Comparison of ENCODE assay signal across 15 cellular contexts in genomic region chr10:128036746-128037542, GRCh38.
DNase-seq lines count a peak whose midpoint lies in the region; ATAC-seq, FAIRE-seq and TF ChIP-seq lines count a peak whose summit lies in the region.
"Had no signal": no experiment of that assay in that cellular context is flagged by ENCODE, and none has a peak within 500 bp of the region (broad histone marks: within the 10 kb centered on the region; RNA-seq: fewer than 3 reads in every experiment).

No MANE protein-coding gene starts in this region.

- ATAC-seq in HepG2 (no peak), aorta (ENCODE audit: low FRiP score) (peak; percentile 79), GM21529 (IDR thresholded peaks at IDR 0.05; ENCODE audit: unreplicated experiment) (no peak), GM21723 (IDR thresholded peaks at IDR 0.05; ENCODE audit: unreplicated experiment) (no peak), HG03280 (IDR thresholded peaks at IDR 0.05; ENCODE audit: unreplicated experiment) (no peak)

- POLR2A ChIA-PET in HepG2 (lab: Yijun Ruan, JAX), result no interaction called here

- H3K9ac ChIP-seq in liver (ENCODE audit: low read depth in 1 of 2, low read length in 2 of 2) (no peak overlapping the region), HepG2 (ENCODE audit: insufficient read depth, low read depth, low read length) (no peak overlapping the region)

- DNase-seq in HepG2 (ENCODE audit: low spot score), result no peak
- DNase-seq in astrocyte of the hippocampus (ENCODE audit: low read depth, low spot score), result peak; percentile 67
- peak; percentile 61 for DNase-seq in iris pigment epithelial cell (ENCODE audit: low read depth)
- peak; percentile 52 to 78 for DNase-seq in aorta
- DNase-seq: activated CD4-positive, alpha-beta T cell treated with anti-CD3 and anti-CD28 coated beads, Interleukin-2, amount 50 U/mL, for 1 hour; activated naive CD4-positive, alpha-beta T cell treated with Interleukin-2 at 50 U/mL for 16 hours; effector memory CD4-positive, alpha-beta T cell; naive B cell; NCI-H1436 treated with DMSO at 0.1 percent for 48 hours; upper lobe of left lung had no signal

- TF ChIP-seq EP300 in HepG2 (IDR thresholded peaks at IDR 0.05; ENCODE audit: low read depth in 2 of 2, low read length in 2 of 2), result no peak
- TF ChIP-seq EP300 in HepG2 (CRISPR knock-in tag; IDR thresholded peaks at IDR 0.05; ENCODE audit: borderline replicate concordance), result no peak

- no peak for TF ChIP-seq POLR2A in HepG2 (IDR thresholded peaks at IDR 0.05; ENCODE audit: insufficient read depth in 1 of 2, low read depth in 2 of 2, low read length in 2 of 2)

- H3K27me3 ChIP-seq in liver (ENCODE audit: control insufficient read depth in 4 of 4, insufficient read depth in 4 of 4, low read length in 3 of 4) (no peaks in the 10 kb centered on the region), HepG2 (ENCODE audit: control insufficient read depth in 1 of 2, insufficient read depth in 2 of 2, low read length in 2 of 2) (peaks cover 0 to 15% of the 10 kb centered on the region in 2 experiments; a peak in 1 of 5 replicates), aorta (ENCODE audit: control insufficient read depth in 1 of 2, insufficient read depth in 2 of 2, low read length in 1 of 2) (no peaks in the 10 kb centered on the region)
- H3K27me3 ChIP-seq: upper lobe of left lung had no signal

- TF ChIP-seq RAD21 in liver (IDR thresholded peaks at IDR 0.05) (no peak), HepG2 (CRISPR knock-in tag; IDR thresholded peaks at IDR 0.05) (no peak)

- no peaks in the 10 kb centered on the region for H4K20me1 ChIP-seq in HepG2 (ENCODE audit: insufficient read depth, low read length)

- H3K36me3 ChIP-seq in liver (ENCODE audit: control insufficient read depth in 4 of 4, insufficient read depth in 3 of 4, low read depth in 1 of 4, low read length in 3 of 4) (no peaks in the 10 kb centered on the region), HepG2 (replicated peaks in 1 of 2; ENCODE audit: control insufficient read depth in 1 of 2, insufficient read depth in 2 of 2, low read length in 2 of 2) (no peaks in the 10 kb centered on the region), aorta (ENCODE audit: control insufficient read depth in 1 of 2, insufficient read depth in 2 of 2, low read length in 1 of 2) (no peaks in the 10 kb centered on the region)
- H3K36me3 ChIP-seq: upper lobe of left lung had no signal

- no peak overlapping the region for H2AFZ ChIP-seq in HepG2 (ENCODE audit: low read length)

- no peak overlapping the region for H3K4me3 ChIP-seq in liver (ENCODE audit: low read depth in 1 of 3, low read length in 3 of 3)
- H3K4me3 ChIP-seq in HepG2 (replicated peaks in 1 of 3; ENCODE audit: insufficient read depth in 1 of 3, low read depth in 2 of 3, low read length in 3 of 3), result no peak overlapping the region
- H3K4me3 ChIP-seq in aorta (ENCODE audit: low read length in 2 of 2), result no peak overlapping the region
- H3K4me3 ChIP-seq: skin epidermis, upper lobe of left lung had no signal

- in situ Hi-C loops in HepG2 (cut with HindIII; ENCODE audit: extremely low pct_ligation_motif_present, low pct_unique_long_range_greater_than_20kb), result no loop called here

- intact Hi-C loops in HepG2 (cut with micrococcal nuclease; ENCODE audit: unreplicated experiment) (no loop called here), aorta (cut with DNase I) (loop anchor here in 1 of 2 donors (1.0 kb wide), 1 partner anchor 32 kb away; no protein-coding TSS in a partner anchor)

- H3K9me3 ChIP-seq in liver (ENCODE audit: control insufficient read depth in 4 of 4, low read length in 3 of 4), result no peaks in the 10 kb centered on the region
- H3K9me3 ChIP-seq in HepG2 (ENCODE audit: low read length), result no peaks in the 10 kb centered on the region
- no peaks in the 10 kb centered on the region for H3K9me3 ChIP-seq in aorta (ENCODE audit: control insufficient read depth, low read length)
- H3K9me3 ChIP-seq: upper lobe of left lung had no signal

- H3K4me1 ChIP-seq in liver (ENCODE audit: control insufficient read depth in 4 of 4, insufficient read depth in 4 of 4, low read length in 3 of 4), result peaks cover 0 to 3% (median 1%) of the 10 kb centered on the region in 4 donors
- no peaks in the 10 kb centered on the region for H3K4me1 ChIP-seq in HepG2 (ENCODE audit: insufficient read depth, low read length)
- no peaks in the 10 kb centered on the region for H3K4me1 ChIP-seq in aorta (ENCODE audit: control insufficient read depth in 1 of 2, insufficient read depth in 2 of 2, low read length in 2 of 2)
- H3K4me1 ChIP-seq: upper lobe of left lung had no signal

- no peak overlapping the region for H3K4me2 ChIP-seq in HepG2 (ENCODE audit: low read depth, low read length)

- BruUV-seq in HepG2 (replicated peaks; lab: Mats Ljungman, UMichigan), result no TSS peak

- no peaks in the 10 kb centered on the region for H3K79me2 ChIP-seq in HepG2 (ENCODE audit: insufficient read depth, low read length)

- CTCF ChIA-PET in HepG2 (lab: Yijun Ruan, JAX; ENCODE audit: low intra/inter-chr PET ratio, low total read pairs), result no interaction called here

- no peak for FAIRE-seq in HepG2 (lab: Jason Lieb, UNC)

- WGBS in liver, result 71% methylated on average over 14 of the region's 14 CpGs
- 40% methylated on average over 14 of the region's 14 CpGs for WGBS in HepG2 (ENCODE audit: low lambda C conversion rate)
- 10 to 14% methylated on average over 14 of the region's 14 CpGs for WGBS in aorta, 2 donors

- TF ChIP-seq CTCF in liver (IDR thresholded peaks at IDR 0.05; ENCODE audit: low read depth, low read length, missing input control), result no peak
- TF ChIP-seq CTCF in HepG2 (CRISPR knock-in tag; IDR thresholded peaks at IDR 0.05), result no peak

- no peak overlapping the region for H3K27ac ChIP-seq in liver (ENCODE audit: low read depth in 1 of 2, low read length in 2 of 2)
- no peak overlapping the region for H3K27ac ChIP-seq in HepG2 (ENCODE audit: extremely low read length, insufficient read depth, low read length)
- peak overlapping the region; percentile 34 to 72 for H3K27ac ChIP-seq in aorta (ENCODE audit: low read depth in 1 of 2, low read length in 2 of 2)
- H3K27ac ChIP-seq: skin epidermis, upper lobe of left lung had no signal

TF ChIP-seq in liver, 16 proteins besides CTCF, POLR2A, EP300 and RAD21 (continues in another document):
- TF ChIP-seq HNF4G (IDR thresholded peaks at IDR 0.05), result no peak
- no peak for TF ChIP-seq MAX (IDR thresholded peaks at IDR 0.05)
- no peak for TF ChIP-seq TAF1 (conservative IDR thresholded peaks at IDR 0.05)
- TF ChIP-seq JUND (IDR thresholded peaks at IDR 0.05), result peak; percentile 44 to 46
- TF ChIP-seq NR2F2 (IDR thresholded peaks at IDR 0.05), result peak; percentile 17
- TF ChIP-seq RXRA (IDR thresholded peaks at IDR 0.05), result peak in 1 of 2 donors; percentile 5
- TF ChIP-seq YY1 (IDR thresholded peaks at IDR 0.05), result no peak
- peak in 1 of 2 donors; percentile 6 for TF ChIP-seq HNF4A (conservative IDR thresholded peaks at IDR 0.05)

TF ChIP-seq in HepG2, 621 proteins besides CTCF, POLR2A, EP300 and RAD21 (continues in another document):
- no peak for TF ChIP-seq ZNF879 (CRISPR knock-in tag; IDR thresholded peaks at IDR 0.05)
- no peak for TF ChIP-seq TBL1XR1 (IDR thresholded peaks at IDR 0.05; ENCODE audit: borderline replicate concordance, low read length, partially characterized antibody)
- TF ChIP-seq ZNF7 (CRISPR knock-in tag; IDR thresholded peaks at IDR 0.05), result no peak
- TF ChIP-seq, protein P1, sequence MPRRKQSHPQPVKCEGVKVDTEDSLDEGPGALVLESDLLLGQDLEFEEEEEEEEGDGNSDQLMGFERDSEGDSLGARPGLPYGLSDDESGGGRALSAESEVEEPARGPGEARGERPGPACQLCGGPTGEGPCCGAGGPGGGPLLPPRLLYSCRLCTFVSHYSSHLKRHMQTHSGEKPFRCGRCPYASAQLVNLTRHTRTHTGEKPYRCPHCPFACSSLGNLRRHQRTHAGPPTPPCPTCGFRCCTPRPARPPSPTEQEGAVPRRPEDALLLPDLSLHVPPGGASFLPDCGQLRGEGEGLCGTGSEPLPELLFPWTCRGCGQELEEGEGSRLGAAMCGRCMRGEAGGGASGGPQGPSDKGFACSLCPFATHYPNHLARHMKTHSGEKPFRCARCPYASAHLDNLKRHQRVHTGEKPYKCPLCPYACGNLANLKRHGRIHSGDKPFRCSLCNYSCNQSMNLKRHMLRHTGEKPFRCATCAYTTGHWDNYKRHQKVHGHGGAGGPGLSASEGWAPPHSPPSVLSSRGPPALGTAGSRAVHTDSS (CRISPR knock-in tag; conservative IDR thresholded peaks at IDR 0.05), result no peak
- TF ChIP-seq, protein P2, sequence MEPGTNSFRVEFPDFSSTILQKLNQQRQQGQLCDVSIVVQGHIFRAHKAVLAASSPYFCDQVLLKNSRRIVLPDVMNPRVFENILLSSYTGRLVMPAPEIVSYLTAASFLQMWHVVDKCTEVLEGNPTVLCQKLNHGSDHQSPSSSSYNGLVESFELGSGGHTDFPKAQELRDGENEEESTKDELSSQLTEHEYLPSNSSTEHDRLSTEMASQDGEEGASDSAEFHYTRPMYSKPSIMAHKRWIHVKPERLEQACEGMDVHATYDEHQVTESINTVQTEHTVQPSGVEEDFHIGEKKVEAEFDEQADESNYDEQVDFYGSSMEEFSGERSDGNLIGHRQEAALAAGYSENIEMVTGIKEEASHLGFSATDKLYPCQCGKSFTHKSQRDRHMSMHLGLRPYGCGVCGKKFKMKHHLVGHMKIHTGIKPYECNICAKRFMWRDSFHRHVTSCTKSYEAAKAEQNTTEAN (CRISPR knock-in tag; conservative IDR thresholded peaks at IDR 0.05), result no peak
- no peak for TF ChIP-seq POGK (CRISPR knock-in tag; conservative IDR thresholded peaks at IDR 0.05)
- TF ChIP-seq CBX1 (IDR thresholded peaks at IDR 0.05; ENCODE audit: low read depth), result no peak
- no peak for TF ChIP-seq ATF7-NPFF (CRISPR knock-in tag; IDR thresholded peaks at IDR 0.05; ENCODE audit: low read depth)

Comparison
In these comparisons a context has a peak if more than half of its experiments do, and no peak if none do; other contexts are left out.
1. H3K27ac ChIP-seq: peak in aorta (2 of 2); none in liver (0 of 2) and HepG2 (single experiment).